ENCODE assay signal across 8 cellular contexts in the genomic region with DNA sequence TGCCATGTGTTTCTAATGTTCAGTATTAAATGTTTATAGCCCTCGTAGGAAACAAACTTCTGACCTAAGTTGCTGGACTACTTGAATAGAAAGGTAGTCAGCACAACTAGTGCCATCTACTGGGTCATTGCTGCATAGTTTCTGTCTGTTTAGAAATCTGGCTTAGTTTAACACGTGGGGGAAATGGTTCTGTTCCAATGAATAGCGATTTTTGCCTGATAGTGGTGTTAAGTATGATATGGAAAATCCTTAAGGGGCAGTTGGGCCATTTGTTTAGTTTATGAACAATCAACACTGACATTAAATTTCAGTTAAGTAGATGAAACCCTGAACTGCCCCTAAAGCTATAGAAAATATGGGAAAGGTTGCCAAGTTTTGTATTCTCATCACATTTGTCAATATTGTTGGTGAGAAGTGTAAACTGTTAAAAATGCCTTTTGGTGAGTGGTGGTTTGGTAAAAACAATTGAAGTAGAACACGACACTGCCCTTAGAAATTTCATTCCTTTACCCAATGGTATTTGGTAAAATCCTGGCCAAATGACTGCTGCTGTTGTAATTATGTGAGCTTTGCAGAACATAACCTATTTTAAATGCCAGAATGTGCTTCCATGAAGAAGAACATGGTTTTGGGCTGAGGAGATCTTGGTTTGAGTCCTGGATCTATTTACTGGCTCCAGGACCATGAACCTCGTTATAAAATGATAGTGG. TPM values are rescaled to one million over a fixed set of nuclear protein-coding genes. Genes with fewer than 3 reads are reported as not detected.
DNase-seq lines count a peak whose midpoint lies in the region; ATAC-seq and TF ChIP-seq lines count a peak whose summit lies in the region.

No MANE protein-coding gene starts in this region.

- no TSS peak for BruUV-seq in PC-3 (replicated peaks; lab: Mats Ljungman, UMichigan)

- H3K4me2 ChIP-seq in PC-3 (ENCODE audit: low read length) (no peak overlapping the region), smooth muscle cell (peak overlapping the region; percentile 76)

- H3K4me3 ChIP-seq in PC-3 (ENCODE audit: low read length) (no peak overlapping the region), right atrium auricular region (no peak overlapping the region), smooth muscle cell (no peak overlapping the region)

- 0 out of 2 replicates have a peak, but pooled peaks cover under 1% of the 10 kb centered on the region for H4K20me1 ChIP-seq in PC-3 (ENCODE audit: low read length)
- H4K20me1 ChIP-seq in smooth muscle cell (ENCODE audit: low read depth), result no peaks in the 10 kb centered on the region

- H3K27me3 ChIP-seq in PC-3 (ENCODE audit: low read length) (no peaks in the 10 kb centered on the region), right atrium auricular region (no peaks in the 10 kb centered on the region), smooth muscle cell (ENCODE audit: low read depth) (no peaks in the 10 kb centered on the region)

- H3K9ac ChIP-seq in PC-3 (ENCODE audit: low read length) (no peak overlapping the region), smooth muscle cell (ENCODE audit: low read depth) (no peak overlapping the region)

- H3K79me2 ChIP-seq in PC-3 (ENCODE audit: low read length), result no peaks in the 10 kb centered on the region
- H3K79me2 ChIP-seq in smooth muscle cell (ENCODE audit: low read depth), result no peaks in the 10 kb centered on the region

- H3K9me3 ChIP-seq in PC-3 (ENCODE audit: low read length), result no peaks in the 10 kb centered on the region
- H3K9me3 ChIP-seq in right atrium auricular region, result no peaks in the 10 kb centered on the region
- H3K9me3 ChIP-seq in smooth muscle cell (replicated peaks; ENCODE audit: low read depth), result no peaks in the 10 kb centered on the region

- H3K27ac ChIP-seq in PC-3 (ENCODE audit: low read length) (peak overlapping the region; percentile 26), right atrium auricular region (no peak overlapping the region), smooth muscle cell (ENCODE audit: low read depth) (no peak overlapping the region)

- CTCF ChIA-PET in PC-3 (lab: Charles Lee), result interaction anchor here (0.6 kb wide), 1 partner anchor 54 kb away, joined by 4 read pairs; no protein-coding TSS in a partner anchor

- H3K9me2 ChIP-seq in PC-3 (replicated peaks; ENCODE audit: low read length), result no peaks in the 10 kb centered on the region

- H2AFZ ChIP-seq in PC-3 (ENCODE audit: low read length) (no peak overlapping the region), smooth muscle cell (ENCODE audit: low read depth) (no peak overlapping the region)

- intact Hi-C loops in PC-3 (cut with micrococcal nuclease), result loop anchor here (1.0 to 5.0 kb wide), 5 partner anchors 38 to 176 kb away; no protein-coding TSS in a partner anchor

- POLR2A ChIA-PET in PC-3 (lab: Charles Lee; ENCODE audit: unreplicated experiment), result no interaction called here

- TF ChIP-seq CTCF in PC-3 (conservative IDR thresholded peaks at IDR 0.05; ENCODE audit: low read depth, low read length), result peak; percentile 93
- peak; percentile 63 to 81 for TF ChIP-seq CTCF in right atrium auricular region (IDR thresholded peaks at IDR 0.05)
- TF ChIP-seq CTCF in smooth muscle cell (IDR thresholded peaks at IDR 0.05; ENCODE audit: borderline replicate concordance, insufficient read depth, poor library complexity, severe bottlenecking), result peak; percentile 69

- H3K36me3 ChIP-seq in PC-3 (ENCODE audit: low read depth, low read length) (peaks cover 23% of the 10 kb centered on the region), right atrium auricular region (no peaks in the 10 kb centered on the region), smooth muscle cell (ENCODE audit: low read depth) (no peaks in the 10 kb centered on the region)

- 33% methylated on average over 5 of the region's 5 CpGs for WGBS in smooth muscle cell (ENCODE audit: low lambda C conversion rate)

- ATAC-seq in GM21367 (IDR thresholded peaks at IDR 0.05; ENCODE audit: unreplicated experiment) (peak; percentile 87), HG03558 (IDR thresholded peaks at IDR 0.05; ENCODE audit: extremely low read depth, unreplicated experiment) (peak; percentile 34), PC-3 (peak; percentile 45)

- H3K4me1 ChIP-seq in PC-3 (ENCODE audit: insufficient read depth, low read length) (peaks cover 50% of the 10 kb centered on the region), right atrium auricular region (peaks cover 0 to 18% of the 10 kb centered on the region in 2 donors), smooth muscle cell (ENCODE audit: low read depth) (peaks cover 3% of the 10 kb centered on the region)

- DNase-seq in NCI-H2196 (lab: John Stamatoyannopoulos, UW; ENCODE audit: unreplicated experiment) (peak; percentile 14), NCI-H2196 treated with DMSO at 0.1 percent for 48 hours (lab: John Stamatoyannopoulos, UW; ENCODE audit: unreplicated experiment) (no peak), PC-3 (peak; percentile 92), amniotic stem cell (lab: John Stamatoyannopoulos, UW) (peak; percentile 74), right atrium auricular region (ENCODE audit: low spot score) (no peak), smooth muscle cell (lab: John Stamatoyannopoulos, UW; ENCODE audit: unreplicated experiment) (no peak)

- H3F3A ChIP-seq in PC-3 (ENCODE audit: low read length, unreplicated experiment) (peaks cover 8% of the 10 kb centered on the region), smooth muscle cell (ENCODE audit: low read depth) (no peaks in the 10 kb centered on the region)

RNA-seq across cellular contexts. Expression of a gene that starts 13.2 kb away (rescaled TPM):
- total RNA-seq in PC-3 (2014; rRNA removed) (45.4 and 56.8 TPM in 2 replicates), right atrium auricular region (1 to 10 TPM; 2.2 to 6.0 TPM), smooth muscle cell (38.3 and 44.9 TPM in 2 replicates)
- 7.8 and 20.4 TPM in 2 replicates for polyA plus RNA-seq in smooth muscle cell

Comparison
In these comparisons a context has a peak if more than half of its experiments do, and no peak if none do; other contexts are left out.
1. DNase-seq: peak in NCI-H2196 (single experiment), PC-3 (single experiment) and amniotic stem cell (single experiment); none in NCI-H2196 treated with DMSO at 0.1 percent for 48 hours (single experiment), right atrium auricular region (single experiment) and smooth muscle cell (single experiment).
2. ATAC-seq: peak in every context shown above with its lines; median percentile 87 in GM21367; 45 in PC-3; 34 in HG03558.
3. Peak in every context shown above with its lines, with median percentiles within 50 percentile points of each other: CTCF ChIP-seq.